In the genomic region with DNA sequence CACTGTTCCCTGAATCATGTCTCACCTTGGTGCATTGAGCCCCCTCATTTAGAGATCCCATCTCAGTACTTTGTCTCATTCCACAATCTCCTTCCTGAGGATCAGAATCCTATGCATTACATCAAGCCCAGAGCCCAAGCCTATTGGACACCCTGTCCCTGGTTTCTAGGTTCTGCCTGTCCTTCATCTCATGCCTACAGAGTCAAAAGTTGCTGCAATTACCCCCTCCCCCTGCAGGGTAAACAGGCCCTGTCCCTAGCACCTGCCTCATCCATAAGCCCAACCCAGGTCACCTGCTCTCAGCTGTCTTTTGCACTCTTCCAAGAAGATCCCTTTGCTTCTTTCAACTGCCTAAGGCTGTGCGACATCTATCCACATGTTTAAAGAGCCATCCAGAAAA, we compare ENCODE assay signal across 18 cellular contexts.
"Had no signal": no experiment of that assay in that cellular context is flagged by ENCODE, and none has a peak within 500 bp of the region (broad histone marks: within the 10 kb centered on the region; RNA-seq: fewer than 3 reads in every experiment).

No MANE protein-coding gene starts in this region.

- H3K4me3 Mint-ChIP-seq: dendritic cell treated with granulocyte-macrophage colony-stimulating factor and Interleukin-4, amounts not matched to agents 40 ng/mL and 50 ng/mL, for 4 days had no signal

- H3K27ac ChIP-seq: brain microvascular endothelial cell, epithelial cell of prostate, pancreas, sigmoid colon, thyroid gland had no signal

- H3K4me1 ChIP-seq: pancreas, sigmoid colon, thyroid gland had no signal

- H3K36me3 ChIP-seq: brain microvascular endothelial cell, pancreas, sigmoid colon, thyroid gland had no signal

- H3K9me3 ChIP-seq: pancreas, sigmoid colon, thyroid gland had no signal

- H3K4me3 ChIP-seq: pancreas, sigmoid colon, thyroid gland had no signal

- FAIRE-seq: frontal cortex, pancreas, urothelium cell line had no signal

- H3K27me3 ChIP-seq: brain microvascular endothelial cell, pancreas, sigmoid colon, thyroid gland had no signal

- H3K27ac Mint-ChIP-seq: dendritic cell treated with granulocyte-macrophage colony-stimulating factor and Interleukin-4, amounts not matched to agents 40 ng/mL and 50 ng/mL, for 4 days had no signal

- ATAC-seq: pancreas had no signal

- H3K9me3 Mint-ChIP-seq: dendritic cell treated with granulocyte-macrophage colony-stimulating factor and Interleukin-4, amounts not matched to agents 40 ng/mL and 50 ng/mL, for 4 days had no signal

- DNase-seq: activated CD4-positive, alpha-beta T cell treated with anti-CD3 and anti-CD28 coated beads for 1 hour; activated CD4-positive, alpha-beta T cell treated with anti-CD3 and anti-CD28 coated beads, Interleukin-2, amount 50 U/mL, for 4 hours; activated naive CD4-positive, alpha-beta T cell; activated T-cell treated with anti-CD3 and anti-CD28 coated beads for 4 hours; anterior cingulate cortex; brain microvascular endothelial cell; cerebellar nuclear complex; effector memory CD4-positive, alpha-beta T cell; head of caudate nucleus; midbrain; pancreas; sigmoid colon; stimulated activated CD4-positive, alpha-beta T cell treated with anti-CD3 and anti-CD28 coated beads, Interleukin-1b, Interleukin-23, amount 100 ng/mL, for 48 hours; thyroid gland had no signal

- H3K27me3 Mint-ChIP-seq: dendritic cell treated with granulocyte-macrophage colony-stimulating factor and Interleukin-4, amounts not matched to agents 40 ng/mL and 50 ng/mL, for 4 days had no signal
